In the genomic region with DNA sequence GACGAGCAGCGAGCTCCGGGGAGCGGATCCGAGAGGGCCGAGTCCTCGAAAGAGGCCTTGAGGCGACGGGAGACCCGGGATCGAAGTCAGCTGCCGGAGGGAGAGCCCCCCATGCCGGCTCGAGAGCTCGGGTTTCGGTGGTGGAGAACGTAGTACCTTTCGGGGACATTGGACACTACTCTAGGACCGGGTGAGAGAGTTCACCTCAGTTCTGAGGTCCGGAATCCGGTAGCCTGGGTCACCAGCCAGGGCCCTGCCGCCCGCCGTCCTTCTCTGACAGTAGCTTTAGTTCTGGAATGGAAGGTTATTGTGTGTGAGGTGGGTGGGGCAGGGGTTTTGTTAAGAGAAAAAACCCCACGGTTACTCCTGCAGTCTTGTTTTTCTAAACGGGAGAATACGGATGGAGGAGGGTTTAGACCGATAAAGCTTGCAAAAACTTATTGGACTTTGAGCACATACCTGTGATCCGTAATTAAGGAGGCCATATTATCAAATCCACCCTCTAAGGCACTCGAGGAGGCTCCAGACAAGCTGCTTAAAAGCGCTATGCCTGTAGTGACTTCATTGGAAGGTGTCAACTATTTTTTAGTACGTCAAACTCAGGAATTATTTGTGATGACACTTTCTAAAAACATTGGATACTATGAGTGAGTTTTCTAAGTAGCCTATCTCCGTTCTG, we compare ENCODE assay signal across 8 cellular contexts. TPM values are rescaled to one million over a fixed set of nuclear protein-coding genes. Genes with fewer than 3 reads are reported as not detected.
DNase-seq lines count a peak whose midpoint lies in the region; ATAC-seq, FAIRE-seq and TF ChIP-seq lines count a peak whose summit lies in the region.

No MANE protein-coding gene starts in this region.

- peak overlapping the region; percentile 98 for H3K4me3 Mint-ChIP-seq in neural progenitor cell

- H4K20me1 ChIP-seq in BLaER1 treated with 17β-estradiol and CSF1 and Interleukin-3, amounts not matched to agents 10 nM and 100 nM: peaks cover 0 to 41% (median 30%) of the 10 kb centered on the region in 11 experiments; a peak in 13 of 22 replicates
- peaks cover 33% of the 10 kb centered on the region for H4K20me1 ChIP-seq in neural progenitor cell (ENCODE audit: low read depth)

- peak overlapping the region; percentile 89 to 98 (median 94) for H3K27ac ChIP-seq in BLaER1 treated with 17β-estradiol and CSF1 and Interleukin-3, amounts not matched to agents 10 nM and 100 nM
- peak overlapping the region; percentile 96 for H3K27ac ChIP-seq in neural progenitor cell

- H3K9me3 ChIP-seq in BLaER1 treated with 17β-estradiol and CSF1 and Interleukin-3, amounts not matched to agents 10 nM and 100 nM (replicated peaks in 1 of 11): no peaks in the 10 kb centered on the region; a peak in 1 of 22 replicates
- H3K9me3 ChIP-seq in neural progenitor cell (ENCODE audit: low read depth): no peaks in the 10 kb centered on the region

- FAIRE-seq in GM19239 (lab: Jason Lieb, UNC): peak; percentile 55

- no peak for TF ChIP-seq CTCF in WI38 (IDR thresholded peaks at IDR 0.05; ENCODE audit: low read depth, low read length)
- TF ChIP-seq CTCF in neural progenitor cell (IDR thresholded peaks at IDR 0.05): no peak

- H3F3A ChIP-seq in neural progenitor cell (ENCODE audit: low read depth): peaks cover 12% of the 10 kb centered on the region

- H3K9me3 Mint-ChIP-seq in neural progenitor cell: no peaks in the 10 kb centered on the region

- no peaks in the 10 kb centered on the region for H3K27me3 ChIP-seq in BLaER1 treated with 17β-estradiol and CSF1 and Interleukin-3, amounts not matched to agents 10 nM and 100 nM
- H3K27me3 ChIP-seq in neural progenitor cell: no peaks in the 10 kb centered on the region

- H3K4me2 ChIP-seq in BLaER1 treated with 17β-estradiol and CSF1 and Interleukin-3, amounts not matched to agents 10 nM and 100 nM: peak overlapping the region; percentile 73 to 97 (median 91)
- peak overlapping the region; percentile 93 for H3K4me2 ChIP-seq in neural progenitor cell

- DNase-seq in GM19239 (ENCODE audit: insufficient read length, low spot score): no peak
- peak; percentile 68 for DNase-seq in neural progenitor cell (ENCODE audit: low spot score)
- DNase-seq in HuH-7 (ENCODE audit: low spot score): no peak
- no peak for DNase-seq in NCI-H2081 treated with DMSO at 0.1 percent for 48 hours (lab: John Stamatoyannopoulos, UW)

- peak overlapping the region; percentile 75 for H2AFZ ChIP-seq in neural progenitor cell (replicated peaks)

- peaks cover 4% of the 10 kb centered on the region for H3K36me3 Mint-ChIP-seq in neural progenitor cell

- H3K27me3 Mint-ChIP-seq in neural progenitor cell (ENCODE audit: insufficient read depth, low read depth): peaks cover 2% of the 10 kb centered on the region

- H3K36me3 ChIP-seq in BLaER1 treated with 17β-estradiol and CSF1 and Interleukin-3, amounts not matched to agents 10 nM and 100 nM: peaks cover 0 to 15% (median 8%) of the 10 kb centered on the region in 11 experiments; a peak in 11 of 22 replicates
- H3K36me3 ChIP-seq in neural progenitor cell: no peaks in the 10 kb centered on the region

- peak; percentile 5 for ATAC-seq in HG03378 (IDR thresholded peaks at IDR 0.05; ENCODE audit: unreplicated experiment)
- peak; percentile 6 for ATAC-seq in esophagus mucosa

- peak overlapping the region; percentile 87 for H3K27ac Mint-ChIP-seq in neural progenitor cell

- peaks cover 54% of the 10 kb centered on the region for H3K79me2 ChIP-seq in neural progenitor cell (ENCODE audit: low read depth)

- peak overlapping the region; percentile 91 to 100 (median 97) for H3K9ac ChIP-seq in BLaER1 treated with 17β-estradiol and CSF1 and Interleukin-3, amounts not matched to agents 10 nM and 100 nM
- peak overlapping the region; percentile 84 for H3K9ac ChIP-seq in neural progenitor cell

- peak overlapping the region; percentile 83 to 99 (median 98) for H3K4me3 ChIP-seq in BLaER1 treated with 17β-estradiol and CSF1 and Interleukin-3, amounts not matched to agents 10 nM and 100 nM
- H3K4me3 ChIP-seq in WI38 (ENCODE audit: low read depth, low read length) (peak overlapping the region; percentile 77), neural progenitor cell (peak overlapping the region; percentile 82)

- H3K4me1 ChIP-seq in BLaER1 treated with 17β-estradiol and CSF1 and Interleukin-3, amounts not matched to agents 10 nM and 100 nM: peaks cover 19 to 46% (median 27%) of the 10 kb centered on the region in 10 experiments
- H3K4me1 ChIP-seq in neural progenitor cell: peaks cover 20% of the 10 kb centered on the region

- H3K4me1 Mint-ChIP-seq in neural progenitor cell: peaks cover 17% of the 10 kb centered on the region

RNA-seq across cellular contexts. Expression of gene SCYL2, which starts 0.8 kb away (rescaled TPM):
- 29.3 TPM for total RNA-seq in esophagus mucosa
- 62.0 and 151 TPM in 2 replicates for total RNA-seq in neural progenitor cell (ENCODE audit: low replicate concordance)

RNA-seq across cellular contexts. Expression of gene DEPDC4, which starts 0.9 kb away (rescaled TPM):
- total RNA-seq in esophagus mucosa: 0.68 TPM
- total RNA-seq in neural progenitor cell (ENCODE audit: low replicate concordance): 4.2 and 8.3 TPM in 2 replicates
